Comparison of ENCODE assay signal across 12 cellular contexts in the genomic region with DNA sequence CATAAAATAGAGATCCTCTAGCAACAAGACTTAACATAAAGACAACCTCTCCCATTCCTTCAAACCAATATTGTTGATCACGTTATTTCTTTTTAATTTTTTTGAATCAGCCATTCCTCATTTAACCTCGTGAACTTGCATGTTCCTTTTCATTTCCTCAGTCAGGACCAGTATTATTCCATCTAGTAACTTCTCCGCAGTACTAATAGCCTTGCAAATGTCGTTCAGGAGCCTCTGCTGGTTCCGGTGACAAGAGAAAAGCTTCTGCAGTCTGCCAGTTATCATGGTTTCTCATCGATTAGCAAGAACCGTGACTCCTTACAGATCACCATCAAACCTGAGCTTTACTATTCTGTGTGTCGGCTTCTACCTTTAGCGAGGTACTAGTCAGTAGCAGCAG. TPM values are rescaled to one million over a fixed set of nuclear protein-coding genes. Genes with fewer than 3 reads are reported as not detected.
DNase-seq lines count a peak whose midpoint lies in the region; ATAC-seq, FAIRE-seq and TF ChIP-seq lines count a peak whose summit lies in the region.
"Had no signal": no experiment of that assay in that cellular context is flagged by ENCODE, and none has a peak within 500 bp of the region (broad histone marks: within the 10 kb centered on the region; RNA-seq: fewer than 3 reads in every experiment).

No MANE protein-coding gene starts in this region.

- H3F3A ChIP-seq in neural progenitor cell (ENCODE audit: low read depth) = peaks cover 19% of the 10 kb centered on the region

- H3K4me3 ChIP-seq in BLaER1 = 0 out of 2 replicates have a peak overlapping the region, but pooled peaks have one; percentile 97
- H3K4me3 ChIP-seq in endothelial cell of umbilical vein (replicated peaks in 1 of 3; ENCODE audit: insufficient read depth in 1 of 3, low read depth in 1 of 3, low read length in 3 of 3) = peak overlapping the region; percentile 15 to 91 (median 68)
- peak overlapping the region; percentile 98 for H3K4me3 ChIP-seq in neural progenitor cell

- POLR2A ChIA-PET in endothelial cell of umbilical vein (lab: Charles Lee) = no interaction called here
- POLR2A ChIA-PET in naive thymus-derived CD8-positive, alpha-beta T cell (lab: Charles Lee) = no interaction called here

- H3K4me2 ChIP-seq in BLaER1 (peak overlapping the region; percentile 97), endothelial cell of umbilical vein (ENCODE audit: insufficient read depth, low read length) (peak overlapping the region; percentile 96), neural progenitor cell (peak overlapping the region; percentile 86)

- no TSS peak for BruUV-seq in endothelial cell of umbilical vein (replicated peaks; lab: Mats Ljungman, UMichigan)

- H4K20me1 ChIP-seq in BLaER1 (peaks cover 64% of the 10 kb centered on the region), endothelial cell of umbilical vein (replicated peaks; ENCODE audit: control insufficient read depth, extremely low read depth, insufficient read depth, low read length) (peaks cover 5% of the 10 kb centered on the region), neural progenitor cell (ENCODE audit: low read depth) (peaks cover 57% of the 10 kb centered on the region)

- H3K9ac ChIP-seq in BLaER1 (no peak overlapping the region), endothelial cell of umbilical vein (replicated peaks; ENCODE audit: extremely low read depth, insufficient read depth, low read length) (peak overlapping the region; percentile 90), neural progenitor cell (no peak overlapping the region)

- FAIRE-seq in endothelial cell of umbilical vein (lab: Jason Lieb, UNC) = peak; percentile 67

- TF ChIP-seq CTCF in endothelial cell of umbilical vein (IDR thresholded peaks at IDR 0.05; ENCODE audit: extremely low read depth in 1 of 2, insufficient read depth in 1 of 2, low read depth in 1 of 2, low read length in 2 of 2) (no peak), neural progenitor cell (IDR thresholded peaks at IDR 0.05) (no peak), GM20000 (IDR thresholded peaks at IDR 0.05; ENCODE audit: extremely low read depth, missing control alignments) (no peak)

- no peak for ATAC-seq in naive thymus-derived CD8-positive, alpha-beta T cell

- peaks cover 13% of the 10 kb centered on the region for H3K36me3 Mint-ChIP-seq in neural progenitor cell
- no peaks in the 10 kb centered on the region for H3K36me3 Mint-ChIP-seq in naive thymus-derived CD8-positive, alpha-beta T cell

- DNase-seq in NCI-H526 treated with DMSO at 0.1 percent for 48 hours (lab: John Stamatoyannopoulos, UW) (peak; percentile 36), endothelial cell of umbilical vein (ENCODE audit: low read depth, low spot score) (peak; percentile 46), neural progenitor cell (ENCODE audit: low spot score) (peak; percentile 16), EL (no peak), GM20000 (ENCODE audit: low spot score) (no peak), NCI-H1694 treated with DMSO at 0.1 percent for 48 hours (lab: John Stamatoyannopoulos, UW) (no peak)
- no peak for DNase-seq in naive thymus-derived CD8-positive, alpha-beta T cell
- DNase-seq: COR-L47; NCI-H1048; stimulated activated CD4-positive, alpha-beta T cell treated with anti-CD3 and anti-CD28 coated beads, Interleukin-12 subunit alpha, Interleukin-12 subunit beta, amount 100 ng/mL, for 4 hours had no signal

- intact Hi-C loops in endothelial cell of umbilical vein (cut with micrococcal nuclease) = loop anchor here (5.0 kb wide), 5 partner anchors 75 to 560 kb away; partner anchors contain the start of gene MRPL39

- no peaks in the 10 kb centered on the region for H3K9me3 ChIP-seq in BLaER1
- no peaks in the 10 kb centered on the region for H3K9me3 ChIP-seq in endothelial cell of umbilical vein (replicated peaks; ENCODE audit: control insufficient read depth, insufficient read depth, low read length)
- H3K9me3 ChIP-seq in neural progenitor cell (ENCODE audit: low read depth) = no peaks in the 10 kb centered on the region
- H3K9me3 ChIP-seq: thoracic aorta had no signal

- peaks cover 48% of the 10 kb centered on the region for H3K4me1 Mint-ChIP-seq in neural progenitor cell
- peaks cover 5 to 21% (median 11%) of the 10 kb centered on the region in 4 donors for H3K4me1 Mint-ChIP-seq in naive thymus-derived CD8-positive, alpha-beta T cell

- H3K36me3 ChIP-seq in BLaER1 (peaks cover 5% of the 10 kb centered on the region; the same call in 1 of the 2 replicates), endothelial cell of umbilical vein (ENCODE audit: control insufficient read depth in 2 of 2, extremely low read depth in 1 of 2, insufficient read depth in 2 of 2, low read length in 2 of 2) (no peaks in the 10 kb centered on the region), neural progenitor cell (no peaks in the 10 kb centered on the region)
- H3K36me3 ChIP-seq: thoracic aorta had no signal

- H3K9me3 Mint-ChIP-seq in neural progenitor cell = peaks cover 2% of the 10 kb centered on the region
- no peaks in the 10 kb centered on the region for H3K9me3 Mint-ChIP-seq in naive thymus-derived CD8-positive, alpha-beta T cell

- dilution Hi-C loops in endothelial cell of umbilical vein (cut with MboI; ENCODE audit: extremely low pct_ligation_motif_present, low sequenced_read_pairs) = loop anchor here (25.0 kb wide), 1 partner anchor 280 kb away; no protein-coding TSS in a partner anchor

- no peak overlapping the region for H2AFZ ChIP-seq in endothelial cell of umbilical vein (ENCODE audit: low read depth, low read length)
- no peak overlapping the region for H2AFZ ChIP-seq in neural progenitor cell (replicated peaks)

- H3K27ac ChIP-seq in BLaER1 (no peak overlapping the region), endothelial cell of umbilical vein (ENCODE audit: insufficient read depth, low read depth, low read length) (peak overlapping the region; percentile 80), neural progenitor cell (no peak overlapping the region)
- H3K27ac ChIP-seq: thoracic aorta had no signal

- H3K27ac Mint-ChIP-seq in neural progenitor cell = peak overlapping the region; percentile 7
- no peak overlapping the region for H3K27ac Mint-ChIP-seq in naive thymus-derived CD8-positive, alpha-beta T cell

- H3K27me3 ChIP-seq in BLaER1 (no peaks in the 10 kb centered on the region), endothelial cell of umbilical vein (ENCODE audit: control insufficient read depth in 2 of 2, insufficient read depth in 2 of 2, low read length in 2 of 2) (no peaks in the 10 kb centered on the region), neural progenitor cell (peaks cover 10% of the 10 kb centered on the region)

- TF ChIP-seq POLR2A in endothelial cell of umbilical vein (IDR thresholded peaks at IDR 0.05; ENCODE audit: low read depth, low read length) = no peak

- CTCF ChIA-PET in endothelial cell of umbilical vein (lab: Charles Lee) = interaction anchor here (1.2 to 2.7 kb wide), 13 partner anchors 17 to 366 kb away, joined by 3 to 18 read pairs (median 4); no protein-coding TSS in a partner anchor

- H3K79me2 ChIP-seq in endothelial cell of umbilical vein (ENCODE audit: control insufficient read depth, insufficient read depth, low read length) (peaks cover 79% of the 10 kb centered on the region), neural progenitor cell (ENCODE audit: low read depth) (peaks cover 80% of the 10 kb centered on the region)

- H3K4me3 Mint-ChIP-seq in neural progenitor cell = peak overlapping the region; percentile 77
- peak overlapping the region in 2 of 10 donors; percentile 8 to 16 for H3K4me3 Mint-ChIP-seq in naive thymus-derived CD8-positive, alpha-beta T cell

- H3K4me1 ChIP-seq in BLaER1 (peaks cover 31% of the 10 kb centered on the region), endothelial cell of umbilical vein (ENCODE audit: control insufficient read depth, extremely low read depth, insufficient read depth, low read length) (peaks cover 37% of the 10 kb centered on the region), neural progenitor cell (peaks cover 37% of the 10 kb centered on the region)

- no peaks in the 10 kb centered on the region for H3K9me1 ChIP-seq in endothelial cell of umbilical vein (replicated peaks; ENCODE audit: control insufficient read depth, extremely low read depth, insufficient read depth, low read length)

- peaks cover 9% of the 10 kb centered on the region for H3K27me3 Mint-ChIP-seq in neural progenitor cell (ENCODE audit: insufficient read depth, low read depth)
- peaks cover 0 to 2% (median 0%) of the 10 kb centered on the region in 5 donors for H3K27me3 Mint-ChIP-seq in naive thymus-derived CD8-positive, alpha-beta T cell

TF ChIP-seq in endothelial cell of umbilical vein, 7 proteins besides CTCF, POLR2A, EP300 and RAD21:
- TF ChIP-seq MYC (IDR thresholded peaks at IDR 0.05; ENCODE audit: low read depth, low read length) = no peak
- no peak for TF ChIP-seq FOS (IDR thresholded peaks at IDR 0.05; ENCODE audit: borderline replicate concordance, insufficient read depth, low read length)
- TF ChIP-seq JUN (IDR thresholded peaks at IDR 0.05; ENCODE audit: borderline replicate concordance, insufficient read depth, insufficient read length, low read depth) = no peak

RNA-seq across cellular contexts. Expression of gene APP, which starts 3.0 kb away (rescaled TPM):
- 811 and 928 TPM in 2 replicates for total RNA-seq in endothelial cell of umbilical vein
- 760 and 914 TPM in 2 replicates for polyA plus RNA-seq in endothelial cell of umbilical vein
- 844 and 980 TPM in 2 replicates for polyA plus RNA-seq in endothelial cell of umbilical vein (2011; cell fraction: cytosol; rRNA removed)
- polyA plus RNA-seq in endothelial cell of umbilical vein (2011; cell fraction: nucleus; rRNA removed) = 694 and 872 TPM in 2 replicates
- polyA plus RNA-seq in endothelial cell of umbilical vein (2012) = 1,000 and 1,270 TPM in 2 replicates
- 1,294 and 1,444 TPM in 2 replicates for polyA minus RNA-seq in endothelial cell of umbilical vein
- polyA minus RNA-seq in endothelial cell of umbilical vein (2011; cell fraction: cytosol; rRNA and poly(A)+ RNA removed) = 91.5 TPM
- 572 and 629 TPM in 2 replicates for polyA minus RNA-seq in endothelial cell of umbilical vein (2011; cell fraction: nucleus; rRNA and poly(A)+ RNA removed)
- 292 and 306 TPM in 2 replicates for total RNA-seq in neural progenitor cell (ENCODE audit: low replicate concordance)
- 10 to 100 TPM; 31.0 to 33.8 TPM for total RNA-seq in naive thymus-derived CD8-positive, alpha-beta T cell
- polyA plus RNA-seq in naive thymus-derived CD8-positive, alpha-beta T cell = 1 to 10 TPM; 6.9 to 8.7 (median 7.6) TPM

Comparison
In these comparisons a context has a peak if more than half of its experiments do, and no peak if none do; other contexts are left out.
1. DNase-seq: peak in NCI-H526 treated with DMSO at 0.1 percent for 48 hours (single experiment), endothelial cell of umbilical vein (single experiment) and neural progenitor cell (single experiment); none in EL (single experiment), naive thymus-derived CD8-positive, alpha-beta T cell (0 of 10), GM20000 (single experiment) and NCI-H1694 treated with DMSO at 0.1 percent for 48 hours (single experiment).
2. Peak in every context shown above with its lines, with median percentiles within 50 percentile points of each other: H3K4me2 ChIP-seq and H3K4me3 ChIP-seq.